In the genomic region with DNA sequence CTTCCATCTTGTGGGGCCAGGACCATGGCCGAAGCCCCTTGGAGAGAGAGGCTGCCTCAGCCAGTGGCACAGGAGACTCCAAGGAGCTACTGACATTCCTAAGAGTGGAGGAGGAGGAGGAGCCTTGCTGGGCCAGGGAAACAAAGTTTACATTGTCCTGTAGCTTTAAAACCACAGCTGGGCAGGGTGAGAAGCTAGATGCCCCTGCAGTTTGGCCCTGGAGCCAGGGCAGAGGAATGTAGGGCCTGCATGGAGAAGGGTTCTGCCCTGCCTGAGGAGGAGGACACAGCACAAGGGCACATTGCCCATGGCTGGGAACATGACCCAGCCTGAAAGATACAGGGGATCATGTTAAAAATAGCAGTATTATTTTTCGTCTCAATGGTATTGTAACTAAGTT, we compare ENCODE assay signal across 14 cellular contexts. TPM values are rescaled to one million over a fixed set of nuclear protein-coding genes. Genes with fewer than 3 reads are reported as not detected.
A peak's percentile ranks its signal among the peaks of the same experiment; 100 is the strongest.
DNase-seq lines count a peak whose midpoint lies in the region; ATAC-seq and TF ChIP-seq lines count a peak whose summit lies in the region.
"Had no signal": no experiment of that assay in that cellular context is flagged by ENCODE, and none has a peak within 500 bp of the region (broad histone marks: within the 10 kb centered on the region; RNA-seq: fewer than 3 reads in every experiment).

No MANE protein-coding gene starts in this region.

- DNase-seq in stimulated activated naive CD8-positive, alpha-beta T cell treated with anti-CD3 and anti-CD28 coated beads, Interleukin-15, Interleukin-2, amounts not matched to agents 100 U/mL and 50 U/mL, for 24 hours = no peak
- DNase-seq in choroid plexus epithelial cell (ENCODE audit: low read depth) (peak; percentile 38), Kasumi-1 (lab: John Stamatoyannopoulos, UW) (no peak), D341Med (ENCODE audit: low spot score) (no peak), NCI-H510A (lab: John Stamatoyannopoulos, UW) (no peak)
- peak in 2 of 9 donors; percentile 1 to 10 for DNase-seq in naive thymus-derived CD4-positive, alpha-beta T cell
- DNase-seq: effector memory CD4-positive, alpha-beta T cell; Karpas-422; kidney glomerular epithelial cell; PC-9; stimulated activated CD4-positive, alpha-beta T cell treated with anti-CD3 and anti-CD28 coated beads, Interleukin-1b, Interleukin-23, amount 100 ng/mL, for 48 hours had no signal

- H3K27ac ChIP-seq in naive thymus-derived CD4-positive, alpha-beta T cell (ENCODE audit: low read depth, low read length) = peak overlapping the region; percentile 37
- H3K27ac ChIP-seq: PC-9 had no signal

- no peak for TF ChIP-seq CTCF in choroid plexus epithelial cell (conservative IDR thresholded peaks at IDR 0.05; ENCODE audit: low read depth, low read length)

- H3K27me3 ChIP-seq in naive thymus-derived CD4-positive, alpha-beta T cell (ENCODE audit: control insufficient read depth in 2 of 2, insufficient read depth in 2 of 2, low read length in 2 of 2) = no peaks in the 10 kb centered on the region

- H3K4me1 ChIP-seq in naive thymus-derived CD4-positive, alpha-beta T cell (ENCODE audit: control insufficient read depth in 2 of 2, insufficient read depth in 2 of 2, low read length in 2 of 2) = no peaks in the 10 kb centered on the region

- intact Hi-C loops in naive thymus-derived CD4-positive, alpha-beta T cell (cut with micrococcal nuclease) = no loop called here

- H3K4me1 Mint-ChIP-seq in stimulated activated naive CD8-positive, alpha-beta T cell treated with anti-CD3 and anti-CD28 coated beads, Interleukin-15, Interleukin-2, amounts not matched to agents 100 ng/mL and 50 ng/mL, for 24 hours (ENCODE audit: low read depth) = peaks cover 7% of the 10 kb centered on the region
- peaks cover 8 to 36% (median 24%) of the 10 kb centered on the region in 7 donors for H3K4me1 Mint-ChIP-seq in naive thymus-derived CD4-positive, alpha-beta T cell

- peak overlapping the region; percentile 9 for H3K27ac Mint-ChIP-seq in stimulated activated naive CD8-positive, alpha-beta T cell treated with anti-CD3 and anti-CD28 coated beads, Interleukin-15, Interleukin-2, amounts not matched to agents 100 ng/mL and 50 ng/mL, for 24 hours
- peak overlapping the region in 8 of 9 donors; percentile 36 to 88 (median 69) for H3K27ac Mint-ChIP-seq in naive thymus-derived CD4-positive, alpha-beta T cell
- H3K27ac Mint-ChIP-seq: activated CD4-positive, alpha-beta memory T cell treated with anti-CD3 and anti-CD28 coated beads for 36 hours had no signal

- H3K27me3 Mint-ChIP-seq in stimulated activated naive CD8-positive, alpha-beta T cell treated with anti-CD3 and anti-CD28 coated beads, Interleukin-15, Interleukin-2, amounts not matched to agents 100 ng/mL and 50 ng/mL, for 24 hours = no peaks in the 10 kb centered on the region
- no peaks in the 10 kb centered on the region for H3K27me3 Mint-ChIP-seq in naive thymus-derived CD4-positive, alpha-beta T cell
- H3K27me3 Mint-ChIP-seq: activated CD4-positive, alpha-beta memory T cell treated with anti-CD3 and anti-CD28 coated beads for 36 hours had no signal

- H3K9me3 Mint-ChIP-seq in stimulated activated naive CD8-positive, alpha-beta T cell treated with anti-CD3 and anti-CD28 coated beads, Interleukin-15, Interleukin-2, amounts not matched to agents 100 ng/mL and 50 ng/mL, for 24 hours = no peaks in the 10 kb centered on the region
- no peaks in the 10 kb centered on the region for H3K9me3 Mint-ChIP-seq in naive thymus-derived CD4-positive, alpha-beta T cell
- H3K9me3 Mint-ChIP-seq: activated CD4-positive, alpha-beta memory T cell treated with anti-CD3 and anti-CD28 coated beads for 36 hours had no signal

- H3K4me3 ChIP-seq in choroid plexus epithelial cell (ENCODE audit: low read depth, low read length) = no peak overlapping the region
- no peak overlapping the region for H3K4me3 ChIP-seq in naive thymus-derived CD4-positive, alpha-beta T cell (ENCODE audit: low read length)
- H3K4me3 ChIP-seq: PC-9 had no signal

- no peak overlapping the region for H3K4me3 Mint-ChIP-seq in stimulated activated naive CD8-positive, alpha-beta T cell treated with anti-CD3 and anti-CD28 coated beads, Interleukin-15, Interleukin-2, amounts not matched to agents 100 ng/mL and 50 ng/mL, for 24 hours
- no peak overlapping the region for H3K4me3 Mint-ChIP-seq in naive thymus-derived CD4-positive, alpha-beta T cell
- H3K4me3 Mint-ChIP-seq: activated CD4-positive, alpha-beta memory T cell treated with anti-CD3 and anti-CD28 coated beads for 36 hours had no signal

- no peak for ATAC-seq in stimulated activated naive CD8-positive, alpha-beta T cell treated with anti-CD3 and anti-CD28 coated beads, Interleukin-15, Interleukin-2, amounts not matched to agents 100 U/mL and 50 U/mL, for 24 hours
- ATAC-seq in naive thymus-derived CD4-positive, alpha-beta T cell = no peak
- no peak for ATAC-seq in GM19328 (IDR thresholded peaks at IDR 0.05; ENCODE audit: unreplicated experiment)

- peaks cover 70% of the 10 kb centered on the region for H3K36me3 Mint-ChIP-seq in stimulated activated naive CD8-positive, alpha-beta T cell treated with anti-CD3 and anti-CD28 coated beads, Interleukin-15, Interleukin-2, amounts not matched to agents 100 ng/mL and 50 ng/mL, for 24 hours (ENCODE audit: low read depth)
- H3K36me3 Mint-ChIP-seq in naive thymus-derived CD4-positive, alpha-beta T cell = peaks cover 8 to 43% (median 24%) of the 10 kb centered on the region in 5 donors

- CTCF ChIA-PET in naive thymus-derived CD4-positive, alpha-beta T cell (lab: Charles Lee) = interaction anchor here (1.5 to 2.8 kb wide), 2 partner anchors 17 to 40 kb away, joined by 3 to 14 read pairs; no protein-coding TSS in a partner anchor

- POLR2A ChIA-PET in naive thymus-derived CD4-positive, alpha-beta T cell (lab: Charles Lee) = interaction anchor here (0.7 to 1.2 kb wide), 2 partner anchors 22 to 34 kb away, joined by 3 read pairs; no protein-coding TSS in a partner anchor

- H3K36me3 ChIP-seq in naive thymus-derived CD4-positive, alpha-beta T cell (ENCODE audit: control insufficient read depth in 2 of 3, insufficient read depth in 3 of 3, low read length in 3 of 3) = peaks cover 26 to 76% (median 31%) of the 10 kb centered on the region in 3 experiments

- no peaks in the 10 kb centered on the region for H3K9me3 ChIP-seq in naive thymus-derived CD4-positive, alpha-beta T cell (ENCODE audit: control insufficient read depth in 2 of 3, low read length in 3 of 3)

RNA-seq across cellular contexts. Expression of a gene that starts 37.4 kb away (rescaled TPM):
- 100 to 1,000 TPM; 343 to 559 (median 418) TPM for total RNA-seq in naive thymus-derived CD4-positive, alpha-beta T cell
- polyA plus RNA-seq in naive thymus-derived CD4-positive, alpha-beta T cell = 100 to 1,000 TPM in 1 of 2 donors, 10 to 100 TPM in 1; 36.9 to 105 TPM
